In the genomic region with DNA sequence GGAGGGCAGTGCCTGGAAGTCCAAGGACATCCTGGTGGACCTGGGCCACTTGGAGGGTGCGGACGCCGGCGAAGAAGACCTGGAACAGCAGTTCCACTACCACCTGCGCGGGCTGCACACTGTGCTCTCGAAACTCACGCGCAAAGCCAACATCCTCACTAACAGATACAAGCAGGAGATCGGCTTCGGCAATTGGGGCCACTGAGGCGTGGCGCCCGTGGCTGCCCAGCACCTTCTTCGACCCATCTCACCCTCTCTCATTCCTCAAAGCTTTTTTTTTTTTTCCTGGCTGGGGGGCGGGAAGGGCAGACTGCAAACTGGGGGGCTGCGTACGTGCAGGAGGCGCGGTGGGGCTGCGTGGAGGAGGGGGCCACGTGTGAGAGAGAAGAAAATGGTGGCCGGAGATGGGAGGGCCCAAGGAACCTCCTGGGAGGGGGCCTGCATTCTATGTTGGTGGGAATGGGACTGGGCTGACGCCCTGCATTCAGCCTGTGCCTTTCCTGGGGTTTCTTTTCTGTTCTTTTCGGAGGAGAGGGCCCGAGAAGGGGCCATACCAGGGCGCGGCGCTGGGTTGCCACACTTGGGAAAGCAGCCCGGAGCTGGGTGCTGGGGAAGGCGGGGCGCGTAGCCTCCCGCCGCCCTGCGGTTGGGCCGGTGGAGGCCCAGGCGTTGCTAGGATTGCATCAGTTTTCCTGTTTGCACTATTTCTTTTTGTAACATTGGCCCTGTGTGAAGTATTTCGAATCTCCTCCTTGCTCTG, we compare ENCODE assay signal across 8 cellular contexts. TPM values are rescaled to one million over a fixed set of nuclear protein-coding genes. Genes with fewer than 3 reads are reported as not detected.
A peak's percentile ranks its signal among the peaks of the same experiment; 100 is the strongest.
DNase-seq lines count a peak whose midpoint lies in the region; ATAC-seq lines count a peak whose summit lies in the region.

No MANE protein-coding gene starts in this region.

- peak overlapping the region; percentile 17 for H3K4ac ChIP-seq in mesendoderm (ENCODE audit: low read depth, low read length)

- H4K8ac ChIP-seq in mesendoderm (ENCODE audit: low read depth, low read length), result no peak overlapping the region

- H3K4me3 ChIP-seq in effector memory CD4-positive, alpha-beta T cell (ENCODE audit: insufficient read depth, low read depth, low read length, poor library complexity, severe bottlenecking), result peak overlapping the region; percentile 70
- H3K4me3 ChIP-seq in mesendoderm (ENCODE audit: low read length), result peak overlapping the region; percentile 87

- H3K27ac ChIP-seq in effector memory CD4-positive, alpha-beta T cell (ENCODE audit: insufficient read depth, low read length, poor library complexity, severe bottlenecking), result peak overlapping the region; percentile 84
- H3K27ac ChIP-seq in mesendoderm (ENCODE audit: low read depth, low read length), result peak overlapping the region; percentile 85

- peaks cover 43% of the 10 kb centered on the region for H3K36me3 Mint-ChIP-seq in activated CD8-positive, alpha-beta T cell treated with anti-CD3 and anti-CD28 coated beads, Interleukin-2, amount 10 ng/mL, durations not matched to agents 7 days and 5 days (ENCODE audit: low read depth)

- no peak overlapping the region for H2BK15ac ChIP-seq in mesendoderm (replicated peaks; ENCODE audit: low read depth)

- H3K36me3 ChIP-seq in effector memory CD4-positive, alpha-beta T cell (ENCODE audit: control insufficient read depth, insufficient read depth, low read length), result no peaks in the 10 kb centered on the region
- H3K36me3 ChIP-seq in mesendoderm (ENCODE audit: control insufficient read depth, insufficient read depth, low read length), result no peaks in the 10 kb centered on the region

- peaks cover 28% of the 10 kb centered on the region for H3K79me2 ChIP-seq in mesendoderm (ENCODE audit: control insufficient read depth, insufficient read depth, low read length)

- CTCF ChIA-PET in activated CD8-positive, alpha-beta T cell treated with anti-CD3 and anti-CD28 coated beads, Interleukin-2, amount 10 ng/mL, durations not matched to agents 7 days and 5 days (lab: Charles Lee), result no interaction called here

- no CpG with 5 or more reads among the region's 39 CpGs for WGBS in mesendoderm (ENCODE audit: extremely low coverage, insufficient coverage, low lambda C conversion rate)

- peak overlapping the region; percentile 11 for H3K4me2 ChIP-seq in mesendoderm (ENCODE audit: low read length)

- peak overlapping the region; percentile 94 for H3K4me3 Mint-ChIP-seq in activated CD8-positive, alpha-beta T cell treated with anti-CD3 and anti-CD28 coated beads, Interleukin-2, amount 10 ng/mL, durations not matched to agents 7 days and 5 days

- H4K5ac ChIP-seq in mesendoderm (ENCODE audit: low read length), result no peak overlapping the region

- peak; percentile 34 for ATAC-seq in activated CD8-positive, alpha-beta T cell treated with anti-CD3 and anti-CD28 coated beads, Interleukin-2, amount 10 ng/mL, durations not matched to agents 7 days and 5 days
- no peak for ATAC-seq in GM19328 (IDR thresholded peaks at IDR 0.05; ENCODE audit: unreplicated experiment)

- H3K56ac ChIP-seq in mesendoderm (ENCODE audit: low read length), result peak overlapping the region; percentile 98

- H3K4me1 Mint-ChIP-seq in activated CD8-positive, alpha-beta T cell treated with anti-CD3 and anti-CD28 coated beads, Interleukin-2, amount 10 ng/mL, durations not matched to agents 7 days and 5 days (ENCODE audit: low read depth), result peaks cover 29% of the 10 kb centered on the region

- DNase-seq in CD1c-positive myeloid dendritic cell (ENCODE audit: extremely low spot score), result peak; percentile 79
- peak; percentile 68 for DNase-seq in HCEC 1CT
- DNase-seq in NCI-H226, result peak; percentile 66
- DNase-seq in activated CD8-positive, alpha-beta T cell treated with anti-CD3 and anti-CD28 coated beads, Interleukin-2, amount 10 ng/mL, durations not matched to agents 7 days and 5 days, result peak; percentile 69
- DNase-seq in effector memory CD4-positive, alpha-beta T cell, result peak; percentile 45 to 56 (median 48)
- DNase-seq in mesendoderm, result peak; percentile 59
- DNase-seq in stimulated activated CD8-positive, alpha-beta memory T cell treated with anti-CD3 and anti-CD28 coated beads, Interleukin-2, amount 100 ng/mL, for 48 hours (ENCODE audit: low read depth in 2 of 2), result peak; percentile 20 to 41

- no peaks in the 10 kb centered on the region for H3K9me3 ChIP-seq in effector memory CD4-positive, alpha-beta T cell (ENCODE audit: control insufficient read depth, low read length)

- peaks cover 16% of the 10 kb centered on the region for H3K4me1 ChIP-seq in effector memory CD4-positive, alpha-beta T cell (ENCODE audit: control insufficient read depth, insufficient read depth, low read length, poor library complexity, severe bottlenecking)
- no peaks in the 10 kb centered on the region for H3K4me1 ChIP-seq in mesendoderm (ENCODE audit: control insufficient read depth, low read depth, low read length)

- H3K18ac ChIP-seq in mesendoderm (ENCODE audit: low read length), result peak overlapping the region; percentile 76

- H2AK5ac ChIP-seq in mesendoderm (ENCODE audit: low read length), result no peak overlapping the region

- H2BK120ac ChIP-seq in mesendoderm (ENCODE audit: low read depth, low read length), result no peak overlapping the region

- peak overlapping the region; percentile 99 for H3K9ac ChIP-seq in mesendoderm (ENCODE audit: low read length)

- peak overlapping the region; percentile 97 for H3K27ac Mint-ChIP-seq in activated CD8-positive, alpha-beta T cell treated with anti-CD3 and anti-CD28 coated beads, Interleukin-2, amount 10 ng/mL, durations not matched to agents 7 days and 5 days

- H2BK5ac ChIP-seq in mesendoderm (ENCODE audit: low read length), result peak overlapping the region; percentile 85

- H3K27me3 Mint-ChIP-seq in activated CD8-positive, alpha-beta T cell treated with anti-CD3 and anti-CD28 coated beads, Interleukin-2, amount 10 ng/mL, durations not matched to agents 7 days and 5 days (ENCODE audit: low read depth), result no peaks in the 10 kb centered on the region

- H3K23ac ChIP-seq in mesendoderm (ENCODE audit: low read length), result no peak overlapping the region

- H3K27me3 ChIP-seq in effector memory CD4-positive, alpha-beta T cell (replicated peaks; ENCODE audit: control insufficient read depth, insufficient read depth, low read length, poor library complexity, severe bottlenecking), result no peaks in the 10 kb centered on the region
- H3K27me3 ChIP-seq in mesendoderm (ENCODE audit: insufficient read depth, low read length, poor library complexity), result no peaks in the 10 kb centered on the region

- POLR2A ChIA-PET in activated CD8-positive, alpha-beta T cell treated with anti-CD3 and anti-CD28 coated beads, Interleukin-2, amount 10 ng/mL, durations not matched to agents 7 days and 5 days (lab: Charles Lee), result interaction anchor here (1.0 to 4.4 kb wide), 3 partner anchors 11 to 86 kb away, joined by 3 to 26 read pairs (median 3); no protein-coding TSS in a partner anchor

- H3K9me3 Mint-ChIP-seq in activated CD8-positive, alpha-beta T cell treated with anti-CD3 and anti-CD28 coated beads, Interleukin-2, amount 10 ng/mL, durations not matched to agents 7 days and 5 days (ENCODE audit: insufficient read depth), result no peaks in the 10 kb centered on the region

- no peaks in the 10 kb centered on the region for H3K79me1 ChIP-seq in mesendoderm (ENCODE audit: low read length)

RNA-seq across cellular contexts. Expression of a gene that starts 4.2 kb away (rescaled TPM):
- total RNA-seq in activated CD8-positive, alpha-beta T cell treated with anti-CD3 and anti-CD28 coated beads, Interleukin-2, amount 10 ng/mL, durations not matched to agents 7 days and 5 days, result 10 to 100 TPM; 63.5 to 67.5 TPM
- polyA plus RNA-seq in mesendoderm (2013, experiment 1 of 2), result 101 TPM
- 98.0 TPM for polyA plus RNA-seq in mesendoderm (2013, experiment 2 of 2)
